In genomic region chr18:7645756-7646155, GRCh38 we compare ENCODE assay signal across 1 cellular context.
TF ChIP-seq lines count a peak whose summit lies in the region.

No MANE protein-coding gene starts in this region.

TF ChIP-seq in GM23338, 12 proteins besides CTCF, POLR2A, EP300 and RAD21:
- no peak for TF ChIP-seq ZNF462 (CRISPR knock-in tag; IDR thresholded peaks at IDR 0.05)
- TF ChIP-seq EZH2phosphoT487 (IDR thresholded peaks at IDR 0.05; ENCODE audit: unreplicated experiment) = no peak
- TF ChIP-seq CREB1 (CRISPR knock-in tag; IDR thresholded peaks at IDR 0.05; ENCODE audit: low read depth) = no peak
- no peak for TF ChIP-seq POLR2AphosphoS5 (IDR thresholded peaks at IDR 0.05; ENCODE audit: low read depth)
- TF ChIP-seq ETS1 (IDR thresholded peaks at IDR 0.05) = no peak
- TF ChIP-seq EZH2 (IDR thresholded peaks at IDR 0.05; ENCODE audit: low read depth, unreplicated experiment) = no peak
- TF ChIP-seq ZNF331 (CRISPR knock-in tag; IDR thresholded peaks at IDR 0.05; ENCODE audit: low read depth) = no peak
- no peak for TF ChIP-seq JUNB (IDR thresholded peaks at IDR 0.05; ENCODE audit: unreplicated experiment)
- TF ChIP-seq REST (IDR thresholded peaks at IDR 0.05; ENCODE audit: unreplicated experiment) = no peak
- TF ChIP-seq STAT1 (IDR thresholded peaks at IDR 0.05; ENCODE audit: unreplicated experiment) = no peak
- no peak for TF ChIP-seq NANOG (IDR thresholded peaks at IDR 0.05; ENCODE audit: borderline replicate concordance)
- no peak for TF ChIP-seq ZNF114 (CRISPR knock-in tag; IDR thresholded peaks at IDR 0.05)
